In the genomic region with DNA sequence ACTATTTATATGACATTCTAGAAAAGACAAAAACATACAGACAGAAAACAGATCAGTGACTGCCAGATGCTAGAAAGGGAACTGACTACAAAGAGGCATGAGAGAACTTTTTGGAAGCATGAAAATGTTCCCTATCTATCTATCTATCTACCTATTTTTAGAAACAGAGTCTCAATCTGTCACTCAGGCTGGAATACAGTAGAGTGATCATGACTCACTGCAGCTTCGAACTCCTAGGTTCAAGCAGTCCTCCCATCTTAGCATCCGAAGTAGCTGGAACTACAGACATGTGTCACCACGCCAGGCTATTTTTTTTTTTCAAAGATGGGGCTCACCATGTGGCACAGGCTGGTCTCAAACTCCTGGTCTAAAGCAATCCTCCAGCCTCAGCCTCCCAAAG, we compare ENCODE assay signal across 26 cellular contexts. TPM values are rescaled to one million over a fixed set of nuclear protein-coding genes. Genes with fewer than 3 reads are reported as not detected.
A peak's percentile ranks its signal among the peaks of the same experiment; 100 is the strongest.
DNase-seq lines count a peak whose midpoint lies in the region; ATAC-seq and TF ChIP-seq lines count a peak whose summit lies in the region.
"Had no signal": no experiment of that assay in that cellular context is flagged by ENCODE, and none has a peak within 500 bp of the region (broad histone marks: within the 10 kb centered on the region; RNA-seq: fewer than 3 reads in every experiment).

No MANE protein-coding gene starts in this region.

- no peak overlapping the region for H2AFZ ChIP-seq in neural progenitor cell (replicated peaks)
- H2AFZ ChIP-seq: GM23248 had no signal

- TF ChIP-seq CTCF in neutrophil (IDR thresholded peaks at IDR 0.05) (no peak), neural progenitor cell (IDR thresholded peaks at IDR 0.05) (no peak), mucosa of descending colon (IDR thresholded peaks at IDR 0.05) (no peak)

- H4K20me1 ChIP-seq in neural progenitor cell (ENCODE audit: low read depth), result peaks cover 11% of the 10 kb centered on the region

- peak; percentile 41 for DNase-seq in HCEC 1CT
- peak; percentile 43 for DNase-seq in RPMI7951 (ENCODE audit: low read depth)
- peak in 4 of 61 donors; percentile 16 to 72 (median 54) for DNase-seq in caudate nucleus (lab: John Stamatoyannopoulos, UW)
- no peak for DNase-seq in neural progenitor cell (ENCODE audit: low spot score)
- DNase-seq in mucosa of descending colon, result no peak
- DNase-seq: AML-193; C1 segment of cervical spinal cord; CD4-positive, alpha-beta memory T cell; COR-L47; DMS79; GM23248; H7; NCI-H1105 treated with DMSO at 0.1 percent for 48 hours; NCI-H146; NCI-H1930; NCI-H2107; NCI-H82; NK-92 treated with Interleukin-12 subunit alpha and Interleukin-12 subunit beta, amount 100 ng/mL, for 24 hours; PC-3; SW 1271 had no signal

- H3K4me3 ChIP-seq in neutrophil (ENCODE audit: low read depth in 1 of 2, low read length in 1 of 2), result no peak overlapping the region
- no peak overlapping the region for H3K4me3 ChIP-seq in neural progenitor cell
- H3K4me3 ChIP-seq in mucosa of descending colon, result no peak overlapping the region
- H3K4me3 ChIP-seq: GM23248 had no signal

- H3K36me3 ChIP-seq in neutrophil, result no peaks in the 10 kb centered on the region
- H3K36me3 ChIP-seq in neural progenitor cell, result no peaks in the 10 kb centered on the region
- no peaks in the 10 kb centered on the region for H3K36me3 ChIP-seq in mucosa of descending colon (ENCODE audit: low read depth)

- H3K27ac ChIP-seq in caudate nucleus (ENCODE audit: low read depth, low read length), result peak overlapping the region; percentile 21
- H3K27ac ChIP-seq in neutrophil, result peak overlapping the region; percentile 18
- no peak overlapping the region for H3K27ac ChIP-seq in neural progenitor cell
- H3K27ac ChIP-seq: GM23248 had no signal

- no peak overlapping the region for H3K9ac ChIP-seq in neural progenitor cell
- H3K9ac ChIP-seq: GM23248 had no signal

- ATAC-seq in HG03469 (IDR thresholded peaks at IDR 0.05; ENCODE audit: unreplicated experiment) (no peak), mucosa of descending colon (no peak), GM18498 (IDR thresholded peaks at IDR 0.05; ENCODE audit: unreplicated experiment) (no peak)
- ATAC-seq: PC-3, Right ventricle myocardium inferior had no signal

- H3K9me3 ChIP-seq in neutrophil (no peaks in the 10 kb centered on the region), neural progenitor cell (ENCODE audit: low read depth) (no peaks in the 10 kb centered on the region), mucosa of descending colon (no peaks in the 10 kb centered on the region)

- peaks cover 42 to 63% of the 10 kb centered on the region in 2 experiments for H3K4me1 ChIP-seq in neutrophil (ENCODE audit: control insufficient read depth in 1 of 2, insufficient read depth in 1 of 2, low read depth in 1 of 2, low read length in 1 of 2)
- no peaks in the 10 kb centered on the region for H3K4me1 ChIP-seq in neural progenitor cell
- peaks cover 6% of the 10 kb centered on the region for H3K4me1 ChIP-seq in mucosa of descending colon (ENCODE audit: low read depth)

- no peaks in the 10 kb centered on the region for H3F3A ChIP-seq in neural progenitor cell (ENCODE audit: low read depth)

- H3K27me3 Mint-ChIP-seq in neural progenitor cell (ENCODE audit: insufficient read depth, low read depth), result no peaks in the 10 kb centered on the region

- H3K4me2 ChIP-seq in neural progenitor cell, result no peak overlapping the region

- H3K4me3 Mint-ChIP-seq in neural progenitor cell, result no peak overlapping the region
- H3K4me3 Mint-ChIP-seq: CD4-positive, alpha-beta memory T cell; IgD-negative memory B cell; T-helper 1 cell treated with Interleukin-12 subunit alpha and Interleukin-12 subunit beta and Interleukin-4 antibody, amounts not matched to agents 30 μg/mL and 1 μg/mL, for 36 hours had no signal

- no peaks in the 10 kb centered on the region for H3K9me3 Mint-ChIP-seq in neural progenitor cell
- H3K9me3 Mint-ChIP-seq: CD4-positive, alpha-beta memory T cell; IgD-negative memory B cell; T-helper 1 cell treated with Interleukin-12 subunit alpha and Interleukin-12 subunit beta and Interleukin-4 antibody, amounts not matched to agents 30 μg/mL and 1 μg/mL, for 36 hours had no signal

- H3K27ac Mint-ChIP-seq in neural progenitor cell, result no peak overlapping the region
- H3K27ac Mint-ChIP-seq: CD4-positive, alpha-beta memory T cell; IgD-negative memory B cell; T-helper 1 cell treated with Interleukin-12 subunit alpha and Interleukin-12 subunit beta and Interleukin-4 antibody, amounts not matched to agents 30 μg/mL and 1 μg/mL, for 36 hours had no signal

- H3K27me3 ChIP-seq in neutrophil (no peaks in the 10 kb centered on the region), neural progenitor cell (no peaks in the 10 kb centered on the region)

- H3K79me2 ChIP-seq in neural progenitor cell (ENCODE audit: low read depth), result peaks cover 55% of the 10 kb centered on the region

- H3K4me1 Mint-ChIP-seq in neural progenitor cell, result peaks cover 8% of the 10 kb centered on the region

- H3K36me3 Mint-ChIP-seq in neural progenitor cell, result peaks cover 6% of the 10 kb centered on the region
- H3K36me3 Mint-ChIP-seq: IgD-negative memory B cell had no signal

- intact Hi-C loops in mucosa of descending colon (cut with DNase I, micrococcal nuclease), result no loop called here

RNA-seq across cellular contexts. Expression of a gene that starts 6.9 kb away (rescaled TPM):
- total RNA-seq in RPMI7951 (2014; rRNA removed; shearing (Covaris generic)), result 27.8 and 33.5 TPM in 2 replicates
- total RNA-seq in neural progenitor cell (ENCODE audit: low replicate concordance), result 48.2 and 51.1 TPM in 2 replicates
- 10 to 100 TPM; 35.2 to 60.3 (median 48.2) TPM for total RNA-seq in mucosa of descending colon

RNA-seq across cellular contexts. Expression of a gene that starts 17.7 kb away (rescaled TPM):
- 102 and 123 TPM in 2 replicates for total RNA-seq in RPMI7951 (2014; rRNA removed; shearing (Covaris generic))
- total RNA-seq in neural progenitor cell (ENCODE audit: low replicate concordance) (3.8 and 8.5 TPM in 2 replicates), mucosa of descending colon (100 to 1,000 TPM in 1 of 3 donors, 10 to 100 TPM in 2; 49.5 to 124 (median 72.9) TPM)

Comparison
In these comparisons a context has a peak if more than half of its experiments do, and no peak if none do; other contexts are left out.
1. DNase-seq: peak in HCEC 1CT (single experiment) and RPMI7951 (single experiment); none in neural progenitor cell (single experiment) and mucosa of descending colon (0 of 3).